In genomic region chr9:124419832-124420489, GRCh38 we compare ENCODE assay signal across 13 cellular contexts. TPM values are rescaled to one million over a fixed set of nuclear protein-coding genes. Genes with fewer than 3 reads are reported as not detected.
DNase-seq lines count a peak whose midpoint lies in the region; ATAC-seq, FAIRE-seq and TF ChIP-seq lines count a peak whose summit lies in the region.
"Had no signal": no experiment of that assay in that cellular context is flagged by ENCODE, and none has a peak within 500 bp of the region (broad histone marks: within the 10 kb centered on the region; RNA-seq: fewer than 3 reads in every experiment).

No MANE protein-coding gene starts in this region.

- H3K27me3 Mint-ChIP-seq in stimulated activated naive CD8-positive, alpha-beta T cell treated with anti-CD3 and anti-CD28 coated beads, Interleukin-15, amount 100 ng/mL, for 72 hours, result no peaks in the 10 kb centered on the region
- peaks cover 4% of the 10 kb centered on the region for H3K27me3 Mint-ChIP-seq in glutamatergic neuron (ENCODE audit: unreplicated experiment)
- H3K27me3 Mint-ChIP-seq in activated naive CD4-positive, alpha-beta T cell treated with anti-CD3 and anti-CD28 coated beads for 36 hours (ENCODE audit: low read depth), result no peaks in the 10 kb centered on the region

- H3K4me3 Mint-ChIP-seq in stimulated activated naive CD8-positive, alpha-beta T cell treated with anti-CD3 and anti-CD28 coated beads, Interleukin-15, amount 100 ng/mL, for 72 hours, result no peak overlapping the region
- H3K4me3 Mint-ChIP-seq in glutamatergic neuron (ENCODE audit: unreplicated experiment), result no peak overlapping the region
- H3K4me3 Mint-ChIP-seq in activated naive CD4-positive, alpha-beta T cell treated with anti-CD3 and anti-CD28 coated beads for 36 hours, result no peak overlapping the region

- H3K36me3 Mint-ChIP-seq in glutamatergic neuron (ENCODE audit: unreplicated experiment), result no peaks in the 10 kb centered on the region
- H3K36me3 Mint-ChIP-seq in activated naive CD4-positive, alpha-beta T cell treated with anti-CD3 and anti-CD28 coated beads for 36 hours (ENCODE audit: low read depth), result peaks cover 3% of the 10 kb centered on the region

- no peaks in the 10 kb centered on the region for H3K9me3 ChIP-seq in Panc1 (ENCODE audit: control insufficient read depth, insufficient read depth, low read depth, low read length)
- H3K9me3 ChIP-seq: thyroid gland had no signal

- no peaks in the 10 kb centered on the region; the same call in 1 of the 2 replicates for H3K36me3 ChIP-seq in Panc1 (ENCODE audit: control insufficient read depth, insufficient read depth, low read length)
- H3K36me3 ChIP-seq: thyroid gland had no signal

- H3K27ac ChIP-seq in Panc1 (ENCODE audit: low read length), result no peak overlapping the region
- H3K27ac ChIP-seq: thyroid gland had no signal

- no peaks in the 10 kb centered on the region for H3K27me3 ChIP-seq in Panc1 (ENCODE audit: control insufficient read depth, insufficient read depth, low read length)
- H3K27me3 ChIP-seq: thyroid gland had no signal

- peak overlapping the region; percentile 14 to 37 for H3K27ac Mint-ChIP-seq in stimulated activated naive CD8-positive, alpha-beta T cell treated with anti-CD3 and anti-CD28 coated beads, Interleukin-15, amount 100 ng/mL, for 72 hours
- no peak overlapping the region for H3K27ac Mint-ChIP-seq in glutamatergic neuron (ENCODE audit: unreplicated experiment)
- H3K27ac Mint-ChIP-seq in activated naive CD4-positive, alpha-beta T cell treated with anti-CD3 and anti-CD28 coated beads for 36 hours, result no peak overlapping the region

- no peak; the same call in 1 of the 2 replicates for TF ChIP-seq CTCF in Panc1 (IDR thresholded peaks at IDR 0.05)
- peak; percentile 56 for TF ChIP-seq CTCF in glutamatergic neuron (IDR thresholded peaks at IDR 0.05; ENCODE audit: partially characterized antibody, unreplicated experiment)

- CTCF ChIA-PET in Panc1 (lab: Charles Lee), result no interaction called here
- CTCF ChIA-PET in activated naive CD4-positive, alpha-beta T cell treated with anti-CD3 and anti-CD28 coated beads for 36 hours (lab: Charles Lee), result interaction anchor here (0.6 to 5.8 kb wide), 8 partner anchors 9 to 132 kb away, joined by 3 to 52 read pairs (median 4); no protein-coding TSS in a partner anchor

- H3K4me3 ChIP-seq in Panc1 (ENCODE audit: low read depth in 2 of 2, low read length in 2 of 2), result no peak overlapping the region
- H3K4me3 ChIP-seq: thyroid gland had no signal

- DNase-seq in stimulated activated naive CD8-positive, alpha-beta T cell treated with anti-CD3 and anti-CD28 coated beads, Interleukin-15, amount 100 ng/mL, for 72 hours, result no peak
- DNase-seq in stimulated activated naive CD8-positive, alpha-beta T cell treated with anti-CD3 and anti-CD28 coated beads, Interleukin-15, Interleukin-2, amounts not matched to agents 100 U/mL and 50 U/mL, for 24 hours, result no peak
- DNase-seq in Panc1 (ENCODE audit: low read depth, low spot score) (no peak), glutamatergic neuron (no peak), DMS79 treated with DMSO at 0.1 percent for 48 hours (lab: John Stamatoyannopoulos, UW) (no peak), left lobe of liver (ENCODE audit: low spot score) (no peak), HTR-8/SVneo (ENCODE audit: insufficient read length, low spot score) (no peak)
- DNase-seq in activated naive CD4-positive, alpha-beta T cell treated with anti-CD3 and anti-CD28 coated beads for 36 hours, result no peak
- DNase-seq: NCI-H1436 treated with DMSO at 0.1 percent for 48 hours had no signal

- in situ Hi-C loops in Panc1 (cut with HindIII; ENCODE audit: low pct_unique_long_range_greater_than_20kb, low sequenced_read_pairs), result no loop called here

- peaks cover 8% of the 10 kb centered on the region for H3K4me1 Mint-ChIP-seq in stimulated activated naive CD8-positive, alpha-beta T cell treated with anti-CD3 and anti-CD28 coated beads, Interleukin-15, amount 100 ng/mL, for 72 hours
- no peaks in the 10 kb centered on the region for H3K4me1 Mint-ChIP-seq in glutamatergic neuron (ENCODE audit: low read depth, unreplicated experiment)
- H3K4me1 Mint-ChIP-seq in activated naive CD4-positive, alpha-beta T cell treated with anti-CD3 and anti-CD28 coated beads for 36 hours (ENCODE audit: low read depth), result peaks cover 3% of the 10 kb centered on the region

- H3K9me3 Mint-ChIP-seq in stimulated activated naive CD8-positive, alpha-beta T cell treated with anti-CD3 and anti-CD28 coated beads, Interleukin-15, amount 100 ng/mL, for 72 hours, result peaks cover 0 to 3% of the 10 kb centered on the region in 2 donors
- peaks cover 5% of the 10 kb centered on the region for H3K9me3 Mint-ChIP-seq in glutamatergic neuron (ENCODE audit: unreplicated experiment)
- H3K9me3 Mint-ChIP-seq in activated naive CD4-positive, alpha-beta T cell treated with anti-CD3 and anti-CD28 coated beads for 36 hours, result peaks cover 3% of the 10 kb centered on the region

- POLR2A ChIA-PET in Panc1 (lab: Charles Lee), result no interaction called here

- peak; percentile 1 for ATAC-seq in stimulated activated naive CD8-positive, alpha-beta T cell treated with anti-CD3 and anti-CD28 coated beads, Interleukin-15, amount 100 ng/mL, for 72 hours
- ATAC-seq in stimulated activated naive CD8-positive, alpha-beta T cell treated with anti-CD3 and anti-CD28 coated beads, Interleukin-15, Interleukin-2, amounts not matched to agents 100 U/mL and 50 U/mL, for 24 hours, result no peak
- peak; percentile 24 for ATAC-seq in Panc1
- ATAC-seq in left lobe of liver, result no peak

- intact Hi-C loops in Panc1 (cut with micrococcal nuclease; ENCODE audit: unreplicated experiment), result loop anchor here (10.0 kb wide), 1 partner anchor 95 kb away; no protein-coding TSS in a partner anchor
- intact Hi-C loops in activated naive CD4-positive, alpha-beta T cell treated with anti-CD3 and anti-CD28 coated beads for 36 hours (cut with micrococcal nuclease), result loop anchor here (1.0 kb wide), 2 partner anchors 116 to 292 kb away; no protein-coding TSS in a partner anchor

- no peaks in the 10 kb centered on the region; the same call in 1 of the 2 replicates for H3K4me1 ChIP-seq in Panc1 (ENCODE audit: control insufficient read depth, insufficient read depth, low read length)

- FAIRE-seq in HTR-8/SVneo (lab: Jason Lieb, UNC), result no peak

- no TSS peak for BruUV-seq in Panc1 (replicated peaks; lab: Mats Ljungman, UMichigan)

RNA-seq across cellular contexts. Expression of gene PSMB7, which starts 4.7 kb away (rescaled TPM):
- total RNA-seq in Panc1 (2021; ENCODE audit: unreplicated experiment), result 167 TPM
- 181 TPM for polyA plus RNA-seq in Panc1 (2012; ENCODE audit: insufficient read length)
- 185 TPM for total RNA-seq in glutamatergic neuron (ENCODE audit: unreplicated experiment)
- 100 to 1,000 TPM; 161 to 167 TPM for total RNA-seq in activated naive CD4-positive, alpha-beta T cell treated with anti-CD3 and anti-CD28 coated beads for 36 hours
- 86.0 TPM for total RNA-seq in left lobe of liver

RNA-seq across cellular contexts. Expression of gene ADGRD2, which starts 30.3 kb away (rescaled TPM):
- not detected for total RNA-seq in Panc1 (2021; ENCODE audit: unreplicated experiment)
- 0.70 TPM for polyA plus RNA-seq in Panc1 (2012; ENCODE audit: insufficient read length)
- total RNA-seq in glutamatergic neuron (ENCODE audit: unreplicated experiment), result not detected
- not detected for total RNA-seq in activated naive CD4-positive, alpha-beta T cell treated with anti-CD3 and anti-CD28 coated beads for 36 hours
- not detected for total RNA-seq in left lobe of liver
- total RNA-seq: aorta; dermis microvascular lymphatic vessel endothelial cell; T-helper 2 cell treated with Interferon-gamma antibody and Interleukin-4, amounts not matched to agents 100 ng/mL and 5 ng/mL, for 36 hours; thyroid gland had no signal
- polyA plus RNA-seq: aorta had no signal

Comparison
In these comparisons a context has a peak if more than half of its experiments do, and no peak if none do; other contexts are left out.
1. ATAC-seq: peak in stimulated activated naive CD8-positive, alpha-beta T cell treated with anti-CD3 and anti-CD28 coated beads, Interleukin-15, amount 100 ng/mL, for 72 hours (single experiment) and Panc1 (single experiment); none in stimulated activated naive CD8-positive, alpha-beta T cell treated with anti-CD3 and anti-CD28 coated beads, Interleukin-15, Interleukin-2, amounts not matched to agents 100 U/mL and 50 U/mL, for 24 hours (single experiment) and left lobe of liver (single experiment).
2. H3K27ac Mint-ChIP-seq: peak in stimulated activated naive CD8-positive, alpha-beta T cell treated with anti-CD3 and anti-CD28 coated beads, Interleukin-15, amount 100 ng/mL, for 72 hours (2 of 2); none in glutamatergic neuron (single experiment) and activated naive CD4-positive, alpha-beta T cell treated with anti-CD3 and anti-CD28 coated beads for 36 hours (single experiment).